1 cellular context compared by ENCODE assay signal in genomic region chr12:19402211-19402610, GRCh38.
TF ChIP-seq lines count a peak whose summit lies in the region.

No MANE protein-coding gene starts in this region.

TF ChIP-seq in H1, 55 proteins besides CTCF, POLR2A, EP300 and RAD21:
- TF ChIP-seq USF2 (IDR thresholded peaks at IDR 0.05; ENCODE audit: low read length) (no peak), MAX (IDR thresholded peaks at IDR 0.05) (no peak), CHD2 (IDR thresholded peaks at IDR 0.05; ENCODE audit: low read length) (no peak), POU5F1 (IDR thresholded peaks at IDR 0.05; ENCODE audit: low read depth, low read length) (no peak), TAF1 (IDR thresholded peaks at IDR 0.05; ENCODE audit: low read depth, low read length) (no peak), MAFK (IDR thresholded peaks at IDR 0.05; ENCODE audit: low read depth, low read length) (no peak), CHD7 (IDR thresholded peaks at IDR 0.05; ENCODE audit: insufficient replicate concordance, low read length) (no peak), HDAC2 (IDR thresholded peaks at IDR 0.05; ENCODE audit: borderline replicate concordance in 1 of 2, low read depth in 2 of 2, low read length in 2 of 2) (no peak), TAF7 (optimal IDR thresholded peaks at IDR 0.05; ENCODE audit: borderline replicate concordance, low read depth, low read length) (no peak), RBBP5 (IDR thresholded peaks at IDR 0.05; ENCODE audit: borderline replicate concordance, low read depth, low read length) (no peak), JUND (IDR thresholded peaks at IDR 0.05; ENCODE audit: low read length) (no peak), EGR1 (IDR thresholded peaks at IDR 0.05; ENCODE audit: borderline replicate concordance, low read depth, low read length) (no peak), KDM1A (IDR thresholded peaks at IDR 0.05; ENCODE audit: borderline replicate concordance, low read length) (no peak), KDM5A (IDR thresholded peaks at IDR 0.05; ENCODE audit: low read length) (no peak), JUN (IDR thresholded peaks at IDR 0.05; ENCODE audit: low read depth, low read length) (no peak), ASH2L (IDR thresholded peaks at IDR 0.05; ENCODE audit: low read length) (no peak)
